Comparison of ENCODE assay signal across 1 cellular context in the genomic region with DNA sequence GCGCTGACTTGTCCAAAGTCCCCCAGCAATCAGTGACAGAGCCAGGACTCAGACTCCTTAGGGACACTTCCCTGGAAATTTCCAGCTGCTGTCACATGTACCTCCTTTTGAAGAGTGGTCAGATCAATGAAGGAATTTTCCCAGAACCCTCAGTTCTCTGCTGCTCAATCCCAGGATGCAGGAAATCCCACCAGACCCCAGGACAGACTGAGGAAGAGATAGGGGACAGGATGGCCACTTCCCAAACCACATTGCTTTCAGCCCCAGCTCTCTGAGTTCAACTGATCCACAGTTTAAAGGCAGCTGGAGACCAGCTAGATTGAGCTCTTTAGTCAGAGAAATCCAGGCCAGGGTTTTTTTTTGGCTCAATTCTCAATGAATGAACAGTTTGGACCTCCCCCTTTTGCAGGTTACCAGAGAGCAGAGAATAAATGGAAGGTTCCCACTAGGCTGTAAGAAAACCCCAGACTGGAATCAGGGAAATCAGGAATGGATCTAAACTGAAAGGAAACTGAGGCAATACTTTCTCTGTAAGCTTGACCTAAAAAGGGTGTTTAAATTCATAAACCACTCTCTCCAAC.
TF ChIP-seq lines count a peak whose summit lies in the region.

No MANE protein-coding gene starts in this region.

TF ChIP-seq in HCT116, 20 proteins besides CTCF, POLR2A, EP300 and RAD21 (continued from another document):
- TF ChIP-seq, protein P1, sequence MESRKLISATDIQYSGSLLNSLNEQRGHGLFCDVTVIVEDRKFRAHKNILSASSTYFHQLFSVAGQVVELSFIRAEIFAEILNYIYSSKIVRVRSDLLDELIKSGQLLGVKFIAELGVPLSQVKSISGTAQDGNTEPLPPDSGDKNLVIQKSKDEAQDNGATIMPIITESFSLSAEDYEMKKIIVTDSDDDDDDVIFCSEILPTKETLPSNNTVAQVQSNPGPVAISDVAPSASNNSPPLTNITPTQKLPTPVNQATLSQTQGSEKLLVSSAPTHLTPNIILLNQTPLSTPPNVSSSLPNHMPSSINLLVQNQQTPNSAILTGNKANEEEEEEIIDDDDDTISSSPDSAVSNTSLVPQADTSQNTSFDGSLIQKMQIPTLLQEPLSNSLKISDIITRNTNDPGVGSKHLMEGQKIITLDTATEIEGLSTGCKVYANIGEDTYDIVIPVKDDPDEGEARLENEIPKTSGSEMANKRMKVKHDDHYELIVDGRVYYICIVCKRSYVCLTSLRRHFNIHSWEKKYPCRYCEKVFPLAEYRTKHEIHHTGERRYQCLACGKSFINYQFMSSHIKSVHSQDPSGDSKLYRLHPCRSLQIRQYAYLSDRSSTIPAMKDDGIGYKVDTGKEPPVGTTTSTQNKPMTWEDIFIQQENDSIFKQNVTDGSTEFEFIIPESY (IDR thresholded peaks at IDR 0.05; ENCODE audit: extremely low read depth, insufficient replicate concordance, low read length) = no peak
- TF ChIP-seq, protein P2, sequence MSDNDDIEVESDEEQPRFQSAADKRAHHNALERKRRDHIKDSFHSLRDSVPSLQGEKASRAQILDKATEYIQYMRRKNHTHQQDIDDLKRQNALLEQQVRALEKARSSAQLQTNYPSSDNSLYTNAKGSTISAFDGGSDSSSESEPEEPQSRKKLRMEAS (IDR thresholded peaks at IDR 0.05) = peak; percentile 14; the same call in 1 of the 2 replicates
- TF ChIP-seq CBX3 (IDR thresholded peaks at IDR 0.05; ENCODE audit: low read depth) (no peak; the same call in 1 of the 2 replicates), ELF1 (IDR thresholded peaks at IDR 0.05; ENCODE audit: borderline replicate concordance, low read depth) (no peak; the same call in 1 of the 2 replicates), TCF7L2 (IDR thresholded peaks at IDR 0.05; ENCODE audit: borderline replicate concordance, extremely low read depth, insufficient read depth, insufficient read length) (no peak), REST (IDR thresholded peaks at IDR 0.05; ENCODE audit: low read depth) (no peak), SP1 (IDR thresholded peaks at IDR 0.05; ENCODE audit: low read depth) (peak; percentile 96), EGR1 (IDR thresholded peaks at IDR 0.05; ENCODE audit: low read depth) (no peak), FOSL1 (IDR thresholded peaks at IDR 0.05; ENCODE audit: low read depth) (no peak; the same call in 1 of the 2 replicates), SIN3A (IDR thresholded peaks at IDR 0.05; ENCODE audit: low read depth) (no peak), CEBPB (IDR thresholded peaks at IDR 0.05; ENCODE audit: low read depth) (no peak), SRF (IDR thresholded peaks at IDR 0.05; ENCODE audit: low read depth) (no peak), EZH2phosphoT487 (IDR thresholded peaks at IDR 0.05; ENCODE audit: borderline replicate concordance) (no peak), ZFX (IDR thresholded peaks at IDR 0.05) (no peak), YY1 (IDR thresholded peaks at IDR 0.05; ENCODE audit: extremely low read depth, insufficient replicate concordance, low read depth, low read length) (peak; percentile 63), JUND (IDR thresholded peaks at IDR 0.05) (peak; percentile 82), ZNF274 (IDR thresholded peaks at IDR 0.05; ENCODE audit: low read depth, low read length) (no peak)
- TF ChIP-seq, protein P3, sequence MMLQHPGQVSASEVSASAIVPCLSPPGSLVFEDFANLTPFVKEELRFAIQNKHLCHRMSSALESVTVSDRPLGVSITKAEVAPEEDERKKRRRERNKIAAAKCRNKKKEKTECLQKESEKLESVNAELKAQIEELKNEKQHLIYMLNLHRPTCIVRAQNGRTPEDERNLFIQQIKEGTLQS (IDR thresholded peaks at IDR 0.05) = no peak; the same call in 1 of the 2 replicates
